In genomic region chr1:33624991-33625870, GRCh38 we compare ENCODE assay signal across 11 cellular contexts.
DNase-seq lines count a peak whose midpoint lies in the region; ATAC-seq and TF ChIP-seq lines count a peak whose summit lies in the region.
"Had no signal": no experiment of that assay in that cellular context is flagged by ENCODE, and none has a peak within 500 bp of the region (broad histone marks: within the 10 kb centered on the region; RNA-seq: fewer than 3 reads in every experiment).

No MANE protein-coding gene starts in this region.

- no peaks in the 10 kb centered on the region for H3K4me1 ChIP-seq in PC-3 (ENCODE audit: insufficient read depth, low read length)

- DNase-seq in AG09309 (ENCODE audit: low read depth) (no peak), ELR (ENCODE audit: low read depth) (peak; percentile 7), PC-3 (no peak), fibroblast of mammary gland (ENCODE audit: low read depth) (no peak), hepatic stellate cell (ENCODE audit: low spot score) (no peak)
- DNase-seq: left colon, substantia nigra had no signal

- ATAC-seq in PC-3 (no peak; the same call in 1 of the 2 replicates), GM19023 (IDR thresholded peaks at IDR 0.05; ENCODE audit: unreplicated experiment) (no peak), HG02852 (IDR thresholded peaks at IDR 0.05; ENCODE audit: unreplicated experiment) (no peak), HG03108 (IDR thresholded peaks at IDR 0.05; ENCODE audit: unreplicated experiment) (no peak)
- ATAC-seq: left colon had no signal

- no peak overlapping the region for H3K9ac ChIP-seq in PC-3 (ENCODE audit: low read length)

- no peaks in the 10 kb centered on the region for H3K9me2 ChIP-seq in PC-3 (replicated peaks; ENCODE audit: low read length)

- no peak overlapping the region for H2AFZ ChIP-seq in PC-3 (ENCODE audit: low read length)

- CTCF ChIA-PET in PC-3 (lab: Charles Lee): no interaction called here

- no peaks in the 10 kb centered on the region for H3K36me3 ChIP-seq in PC-3 (ENCODE audit: low read depth, low read length)

- POLR2A ChIA-PET in PC-3 (lab: Charles Lee; ENCODE audit: unreplicated experiment): no interaction called here

- H3K4me3 ChIP-seq in AG09309 (ENCODE audit: control insufficient read depth, low read depth, low read length) (no peak overlapping the region), PC-3 (ENCODE audit: low read length) (no peak overlapping the region), fibroblast of mammary gland (ENCODE audit: control insufficient read depth, low read depth, low read length) (no peak overlapping the region)
- H3K4me3 ChIP-seq: skin epidermis had no signal

- TF ChIP-seq CTCF in AG09309 (IDR thresholded peaks at IDR 0.05; ENCODE audit: control insufficient read depth, insufficient read depth, low read depth, low read length, missing control alignments) (peak; percentile 23), PC-3 (conservative IDR thresholded peaks at IDR 0.05; ENCODE audit: low read depth, low read length) (peak; percentile 60), fibroblast of mammary gland (conservative IDR thresholded peaks at IDR 0.05; ENCODE audit: control insufficient read depth, insufficient read depth, low read depth, low read length) (peak; percentile 32)

- BruUV-seq in PC-3 (replicated peaks; lab: Mats Ljungman, UMichigan): no TSS peak

- H3K79me2 ChIP-seq in PC-3 (ENCODE audit: low read length): no peaks in the 10 kb centered on the region

- peaks cover 62% of the 10 kb centered on the region for H3K27me3 ChIP-seq in PC-3 (ENCODE audit: low read length)

- no peak overlapping the region for H3K4me2 ChIP-seq in PC-3 (ENCODE audit: low read length)

- no peaks in the 10 kb centered on the region for H3F3A ChIP-seq in PC-3 (ENCODE audit: low read length, unreplicated experiment)

- H3K27ac ChIP-seq in PC-3 (ENCODE audit: low read length): no peak overlapping the region
- H3K27ac ChIP-seq: skin epidermis had no signal

- intact Hi-C loops in PC-3 (cut with micrococcal nuclease): no loop called here

- H3K9me3 ChIP-seq in PC-3 (ENCODE audit: low read length): no peaks in the 10 kb centered on the region

- H4K20me1 ChIP-seq in PC-3 (ENCODE audit: low read length): no peaks in the 10 kb centered on the region
